In genomic region chr5:56850423-56850822, GRCh38 we compare ENCODE assay signal across 21 cellular contexts.
"Had no signal": no experiment of that assay in that cellular context is flagged by ENCODE, and none has a peak within 500 bp of the region (broad histone marks: within the 10 kb centered on the region; RNA-seq: fewer than 3 reads in every experiment).

No MANE protein-coding gene starts in this region.

- ATAC-seq: stimulated activated naive B cell treated with anti-CD40 and anti-IgM and Interleukin-4, amounts not matched to agents 10 μg/mL and 1 μg/mL and 100 μg/mL, for 72 hours had no signal

- H3K27me3 Mint-ChIP-seq: activated CD4-positive, alpha-beta T cell treated with anti-CD3 and anti-CD28 coated beads, Interleukin-2, amount 10 ng/mL, durations not matched to agents 7 days and 5 days; activated CD8-positive, alpha-beta memory T cell treated with anti-CD3 and anti-CD28 coated beads, Interleukin-2, amount 10 ng/mL, durations not matched to agents 7 days and 5 days; activated CD8-positive, alpha-beta T cell treated with anti-CD3 and anti-CD28 coated beads for 36 hours; activated naive CD8-positive, alpha-beta T cell; central memory CD8-positive, alpha-beta T cell; stimulated activated naive B cell treated with anti-CD40 and anti-IgM and Interleukin-4, amounts not matched to agents 10 μg/mL and 1 μg/mL and 100 μg/mL, for 72 hours had no signal

- H3K4me3 Mint-ChIP-seq: endodermal cell; neural crest cell; stimulated activated naive B cell treated with anti-CD40 and anti-IgM and Interleukin-4, amounts not matched to agents 10 μg/mL and 1 μg/mL and 100 μg/mL, for 72 hours had no signal

- DNase-seq: activated CD4-positive, alpha-beta T cell treated with anti-CD3 and anti-CD28 coated beads, Interleukin-2, amount 10 ng/mL, durations not matched to agents 7 days and 5 days; activated CD4-positive, CD25-positive, alpha-beta regulatory T cell treated with anti-CD3 and anti-CD28 coated beads, Interleukin-2, amount 50 U/mL, for 72 hours; activated CD8-positive, alpha-beta memory T cell treated with anti-CD3 and anti-CD28 coated beads, Interleukin-2, amount 10 ng/mL, durations not matched to agents 7 days and 5 days; activated CD8-positive, alpha-beta T cell treated with anti-CD3 and anti-CD28 coated beads for 36 hours; activated effector memory CD4-positive, alpha-beta T cell treated with Interleukin-2 at 50 U/mL for 16 hours; activated T-cell treated with anti-CD3 and anti-CD28 coated beads, Interleukin-2, amount 50 U/mL, for 1 hour; adrenal gland; endodermal cell; esophagus squamous epithelium; heart left ventricle; occipital lobe; retina; sigmoid colon; stimulated activated CD4-positive, alpha-beta T cell treated with anti-CD3 and anti-CD28 coated beads, Interleukin-15, amount 100 ng/mL, for 24 hours; stimulated activated naive B cell treated with anti-CD40 and anti-IgM and Interleukin-4, amounts not matched to agents 10 μg/mL and 1 μg/mL and 100 μg/mL, for 72 hours; upper lobe of left lung; WERI-Rb-1 had no signal

- H3K27ac Mint-ChIP-seq: endodermal cell; stimulated activated naive B cell treated with anti-CD40 and anti-IgM and Interleukin-4, amounts not matched to agents 10 μg/mL and 1 μg/mL and 100 μg/mL, for 72 hours had no signal

- H3K9me3 Mint-ChIP-seq: activated CD4-positive, alpha-beta T cell treated with anti-CD3 and anti-CD28 coated beads, Interleukin-2, amount 10 ng/mL, durations not matched to agents 7 days and 5 days; activated CD8-positive, alpha-beta T cell treated with anti-CD3 and anti-CD28 coated beads for 36 hours; central memory CD8-positive, alpha-beta T cell; endodermal cell; neural crest cell; stimulated activated naive B cell treated with anti-CD40 and anti-IgM and Interleukin-4, amounts not matched to agents 10 μg/mL and 1 μg/mL and 100 μg/mL, for 72 hours; T-helper 2 cell treated with Interferon-gamma antibody and Interleukin-4, amounts not matched to agents 5 μg/mL and 100 μg/mL, for 36 hours had no signal
